In the genomic region with DNA sequence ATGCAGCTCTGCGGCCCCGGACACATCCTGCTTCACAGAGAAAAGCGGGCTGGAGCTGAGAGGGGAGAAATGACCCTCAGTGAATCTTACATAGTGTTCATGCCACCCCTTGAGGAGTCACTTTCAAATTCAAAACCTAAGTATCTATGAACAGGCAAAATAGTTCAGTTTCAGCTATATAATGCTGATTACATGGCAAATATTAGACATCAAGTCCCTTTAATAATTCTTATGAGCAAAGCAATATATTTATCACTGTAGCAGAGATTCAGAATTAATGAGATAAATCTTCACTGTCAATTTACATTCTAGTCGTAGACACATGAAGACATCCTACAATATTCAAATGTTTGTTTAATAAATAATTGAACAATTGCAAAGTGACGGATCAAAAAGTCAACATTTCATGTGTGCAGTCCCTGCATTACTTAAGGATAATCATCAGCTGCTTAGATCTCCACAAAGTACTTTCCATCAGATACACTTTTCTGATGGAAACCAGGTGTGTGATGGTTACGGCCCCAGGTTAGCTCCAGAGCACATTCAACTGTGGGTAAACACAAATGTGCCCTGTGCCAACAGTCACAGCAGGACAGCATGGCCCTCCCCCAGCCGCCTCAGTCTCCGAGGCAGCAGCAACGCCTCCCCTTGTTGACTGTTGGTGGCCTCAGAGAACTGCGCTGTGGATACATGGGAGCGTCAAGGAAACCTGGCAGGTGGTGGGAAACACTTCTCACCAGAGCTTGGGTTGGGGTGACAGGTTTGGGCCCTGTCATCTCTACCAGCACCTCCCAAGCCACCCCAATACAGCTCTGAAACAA, we compare ENCODE assay signal across 8 cellular contexts. TPM values are rescaled to one million over a fixed set of nuclear protein-coding genes. Genes with fewer than 3 reads are reported as not detected.
DNase-seq lines count a peak whose midpoint lies in the region; ATAC-seq and TF ChIP-seq lines count a peak whose summit lies in the region.

No MANE protein-coding gene starts in this region.

- peak overlapping the region; percentile 67 for H3K4me3 ChIP-seq in DOHH2 (ENCODE audit: low read length)
- peak overlapping the region; percentile 41 for H3K4me3 ChIP-seq in ectodermal cell (ENCODE audit: insufficient read depth, low read depth, low read length)
- H3K4me3 ChIP-seq in parathyroid adenoma (ENCODE audit: low read depth, low read length) = no peak overlapping the region

- H3K27ac ChIP-seq in DOHH2 (ENCODE audit: low read depth, low read length) = no peak overlapping the region
- H3K27ac ChIP-seq in ectodermal cell (ENCODE audit: insufficient read depth, low read depth, low read length, poor library complexity, severe bottlenecking) = no peak overlapping the region
- H3K27ac ChIP-seq in parathyroid adenoma = no peak overlapping the region

- H3K9me2 ChIP-seq in DOHH2 (replicated peaks; ENCODE audit: control insufficient read depth, low read length) = no peaks in the 10 kb centered on the region

- peak overlapping the region; percentile 93 for H2AFZ ChIP-seq in parathyroid adenoma

- DNase-seq in NCI-H2029 (lab: John Stamatoyannopoulos, UW) (peak; percentile 51), 8988T (no peak)

- H3K9me3 ChIP-seq in DOHH2 (ENCODE audit: control insufficient read depth, insufficient read depth, low read length) (no peaks in the 10 kb centered on the region), ectodermal cell (ENCODE audit: control insufficient read depth, low read length) (no peaks in the 10 kb centered on the region), parathyroid adenoma (ENCODE audit: control insufficient read depth, low read length) (no peaks in the 10 kb centered on the region)

- H4K20me1 ChIP-seq in DOHH2 (ENCODE audit: control insufficient read depth, insufficient read depth, low read depth, low read length) = no peaks in the 10 kb centered on the region

- peaks cover 24% of the 10 kb centered on the region for H3K27me3 ChIP-seq in DOHH2 (ENCODE audit: control insufficient read depth, low read length)
- H3K27me3 ChIP-seq in ectodermal cell (ENCODE audit: control insufficient read depth, insufficient read depth, low read length, poor library complexity, severe bottlenecking) = peaks cover 71% of the 10 kb centered on the region
- no peaks in the 10 kb centered on the region for H3K27me3 ChIP-seq in parathyroid adenoma (ENCODE audit: control insufficient read depth, insufficient read depth, low read length)

- no peaks in the 10 kb centered on the region for H3K36me3 ChIP-seq in DOHH2 (ENCODE audit: control insufficient read depth, low read length)
- H3K36me3 ChIP-seq in ectodermal cell (ENCODE audit: control insufficient read depth, insufficient read depth, low read length) = no peaks in the 10 kb centered on the region
- no peaks in the 10 kb centered on the region for H3K36me3 ChIP-seq in parathyroid adenoma (ENCODE audit: control insufficient read depth, insufficient read depth, low read length)

- peak overlapping the region; percentile 76 for H3K4me2 ChIP-seq in DOHH2 (ENCODE audit: low read length)
- peak overlapping the region; percentile 77 for H3K4me2 ChIP-seq in parathyroid adenoma (ENCODE audit: low read length)

- H3K79me2 ChIP-seq in DOHH2 (ENCODE audit: control insufficient read depth, low read length) = no peaks in the 10 kb centered on the region
- no peaks in the 10 kb centered on the region for H3K79me2 ChIP-seq in parathyroid adenoma

- no peak overlapping the region for H3K9ac ChIP-seq in parathyroid adenoma

- H3K4me1 ChIP-seq in DOHH2 (ENCODE audit: control insufficient read depth, low read length) = peaks cover 15% of the 10 kb centered on the region
- H3K4me1 ChIP-seq in ectodermal cell (ENCODE audit: control insufficient read depth, insufficient read depth, low read length) = peaks cover 10% of the 10 kb centered on the region
- H3K4me1 ChIP-seq in parathyroid adenoma = no peaks in the 10 kb centered on the region

- TF ChIP-seq CTCF in DOHH2 (IDR thresholded peaks at IDR 0.05; ENCODE audit: low read depth, low read length, poor library complexity, severe bottlenecking) (no peak), parathyroid adenoma (IDR thresholded peaks at IDR 0.05) (no peak)

- H3F3A ChIP-seq in DOHH2 (ENCODE audit: control insufficient read depth, insufficient read depth) = 0 out of 2 replicates have a peak, but pooled peaks cover 2% of the 10 kb centered on the region

- no peak for ATAC-seq in GM18519 (IDR thresholded peaks at IDR 0.05; ENCODE audit: low FRiP score, unreplicated experiment)
- no peak for ATAC-seq in HG03095 (IDR thresholded peaks at IDR 0.05; ENCODE audit: unreplicated experiment)
- ATAC-seq in GM18502 (IDR thresholded peaks at IDR 0.05; ENCODE audit: poor library complexity, unreplicated experiment) = no peak

- 32 to 34% methylated on average over 11 of the region's 11 CpGs for WGBS in ectodermal cell, 2 experiments

RNA-seq across cellular contexts. Expression of gene PRR18, which starts 0.8 kb away (rescaled TPM):
- polyA plus RNA-seq in ectodermal cell (2013, experiment 1 of 4) = 0.20 TPM
- 0.20 TPM for polyA plus RNA-seq in ectodermal cell (2013, experiment 2 of 4)
- 0.11 TPM for polyA plus RNA-seq in ectodermal cell (2013, experiment 3 of 4)
- 0.08 TPM for polyA plus RNA-seq in ectodermal cell (2013, experiment 4 of 4)

RNA-seq across cellular contexts. Expression of gene SFT2D1, which starts 33.4 kb away (rescaled TPM):
- 32.5 TPM for polyA plus RNA-seq in ectodermal cell (2013, experiment 1 of 4)
- polyA plus RNA-seq in ectodermal cell (2013, experiment 2 of 4) = 32.8 TPM
- polyA plus RNA-seq in ectodermal cell (2013, experiment 3 of 4) = 35.5 TPM
- 40.1 TPM for polyA plus RNA-seq in ectodermal cell (2013, experiment 4 of 4)
